Comparison of ENCODE assay signal across 1 cellular context in genomic region chr22:37092997-37093396, GRCh38.
TF ChIP-seq lines count a peak whose summit lies in the region.

No MANE protein-coding gene starts in this region.

TF ChIP-seq in GM12878, 131 proteins besides CTCF, POLR2A, EP300 and RAD21:
- TF ChIP-seq MYB (IDR thresholded peaks at IDR 0.05; ENCODE audit: borderline replicate concordance, low read depth, low read length), result no peak
- TF ChIP-seq ZNF24 (IDR thresholded peaks at IDR 0.05), result peak; percentile 58
